9 cellular contexts compared by ENCODE assay signal in the genomic region with DNA sequence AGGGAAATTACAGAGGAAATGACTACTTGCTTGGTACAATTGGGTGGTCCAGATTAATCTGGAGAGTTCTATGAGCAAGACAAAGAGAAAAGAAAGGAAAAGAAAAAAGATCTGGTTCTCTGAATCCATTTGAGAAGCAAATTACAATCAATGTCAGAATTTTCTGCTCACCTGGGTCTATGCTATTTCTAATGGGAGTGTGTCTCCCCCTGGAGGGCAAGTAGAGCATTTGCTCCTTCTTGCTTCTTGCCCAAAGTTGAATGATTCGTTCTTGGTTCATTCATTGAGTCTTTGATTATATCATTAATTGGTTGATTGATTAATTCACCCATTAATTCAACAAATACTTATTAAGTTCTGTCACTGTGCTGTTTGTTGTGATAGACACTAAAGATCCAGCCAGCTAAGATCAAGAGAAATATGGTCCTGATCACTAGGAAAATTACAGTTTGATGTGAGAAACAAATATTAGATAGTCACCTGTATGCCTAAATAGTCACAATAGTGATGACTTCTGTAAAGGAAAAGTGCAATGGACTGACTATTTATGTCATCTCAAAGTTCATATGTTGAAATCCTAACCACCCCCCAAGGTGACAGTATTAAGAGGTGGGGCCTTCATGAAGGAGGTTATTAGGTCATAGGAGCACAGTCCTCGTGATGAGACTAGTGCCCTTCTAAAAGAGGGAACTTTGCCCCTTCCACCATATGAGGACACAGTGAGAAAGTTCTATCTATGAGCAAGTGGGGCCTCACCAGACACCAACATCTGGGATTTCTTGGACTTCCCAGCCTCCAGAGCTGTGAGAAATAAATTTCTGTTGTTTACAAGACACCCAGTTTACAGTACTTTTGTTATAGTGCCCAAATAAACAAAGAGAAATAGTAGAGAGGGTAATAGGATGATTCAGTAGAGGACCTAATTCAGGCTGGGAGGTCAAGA. TPM values are rescaled to one million over a fixed set of nuclear protein-coding genes. Genes with fewer than 3 reads are reported as not detected.
A peak's percentile ranks its signal among the peaks of the same experiment; 100 is the strongest.
DNase-seq lines count a peak whose midpoint lies in the region; ATAC-seq and TF ChIP-seq lines count a peak whose summit lies in the region.
"Had no signal": no experiment of that assay in that cellular context is flagged by ENCODE, and none has a peak within 500 bp of the region (broad histone marks: within the 10 kb centered on the region; RNA-seq: fewer than 3 reads in every experiment).

No MANE protein-coding gene starts in this region.

- intact Hi-C loops in right lobe of liver (cut with DNase I), result loop anchor here in 1 of 2 donors (10.0 kb wide), 1 partner anchor 81 kb away; no protein-coding TSS in a partner anchor

- no peak overlapping the region for H3K27ac Mint-ChIP-seq in type B pancreatic cell

- no peaks in the 10 kb centered on the region for H3K36me3 ChIP-seq in right lobe of liver

- no peak overlapping the region for H3K27ac ChIP-seq in right lobe of liver

- peak; percentile 78 to 88 (median 83) for ATAC-seq in right lobe of liver

- no peaks in the 10 kb centered on the region for H3K9me3 ChIP-seq in right lobe of liver

- no peaks in the 10 kb centered on the region for H3K4me1 ChIP-seq in right lobe of liver

- no peaks in the 10 kb centered on the region for H3K27me3 ChIP-seq in right lobe of liver

- peaks cover 2% of the 10 kb centered on the region for H3K27me3 Mint-ChIP-seq in type B pancreatic cell

- CTCF ChIA-PET in AG04449 (lab: Yijun Ruan, JAX) (interaction anchor here (0.6 to 6.2 kb wide), 34 partner anchors 8 to 513 kb away, joined by 3 to 77 read pairs (median 4); partner anchors contain the start of genes ASB8, PFKM and TMEM106C), GM10248 (lab: Yijun Ruan, JAX) (interaction anchor here (0.8 to 4.5 kb wide), 24 partner anchors 8 to 453 kb away, joined by 3 to 17 read pairs (median 4); partner anchors contain the start of genes ASB8, CCDC184 and VDR)

- no peak overlapping the region for H3K4me3 Mint-ChIP-seq in type B pancreatic cell

- POLR2A ChIA-PET in AG04449 (lab: Yijun Ruan, JAX) (no interaction called here), GM10248 (lab: Yijun Ruan, JAX) (no interaction called here)

- 8% methylated on average over 2 of the region's 2 CpGs for WGBS in right lobe of liver (ENCODE audit: insufficient coverage, low coverage, low lambda C conversion rate, missing lambda C conversion rate)

- H3K4me3 ChIP-seq in AG04449 (ENCODE audit: low read depth, low read length) (no peak overlapping the region), NB4 (ENCODE audit: low read depth, low read length) (no peak overlapping the region), choroid plexus epithelial cell (ENCODE audit: low read depth, low read length) (no peak overlapping the region), right lobe of liver (no peak overlapping the region)

- no peak for DNase-seq in AG04449 (ENCODE audit: low read depth, low spot score)
- DNase-seq in GM10248 (ENCODE audit: extremely low spot score), result peak; percentile 59
- DNase-seq in NB4 (ENCODE audit: low read depth), result peak; percentile 77
- peak in 4 of 5 donors; percentile 36 to 68 (median 48) for DNase-seq in T-helper 1 cell
- peak; percentile 81 for DNase-seq in choroid plexus epithelial cell (ENCODE audit: low read depth)
- DNase-seq in right lobe of liver, result no peak
- DNase-seq in type B pancreatic cell (ENCODE audit: extremely low spot score, unreplicated experiment), result no peak
- DNase-seq in mesenteric fat pad (ENCODE audit: low spot score), result no peak
- DNase-seq: left cardiac atrium had no signal

- TF ChIP-seq POLR2A in NB4 (IDR thresholded peaks at IDR 0.05; ENCODE audit: extremely low read depth, insufficient read length) (no peak), right lobe of liver (IDR thresholded peaks at IDR 0.05) (no peak)

- peak; percentile 78 for TF ChIP-seq CTCF in AG04449 (IDR thresholded peaks at IDR 0.05; ENCODE audit: insufficient read depth, low read length, missing control alignments)
- peak; percentile 87 for TF ChIP-seq CTCF in GM10248 (IDR thresholded peaks at IDR 0.05; ENCODE audit: control extremely low read depth, extremely low read depth, low read depth, missing control alignments)
- peak; percentile 96 for TF ChIP-seq CTCF in NB4 (IDR thresholded peaks at IDR 0.05; ENCODE audit: low read depth, low read length)
- TF ChIP-seq CTCF in choroid plexus epithelial cell (conservative IDR thresholded peaks at IDR 0.05; ENCODE audit: low read depth, low read length), result peak; percentile 92
- peak; percentile 91 to 97 (median 94) for TF ChIP-seq CTCF in right lobe of liver (IDR thresholded peaks at IDR 0.05)
- peak; percentile 99 for TF ChIP-seq CTCF in type B pancreatic cell (conservative IDR thresholded peaks at IDR 0.05)

- no peaks in the 10 kb centered on the region for H3K36me3 Mint-ChIP-seq in type B pancreatic cell

- H3K9me3 Mint-ChIP-seq in type B pancreatic cell, result no peaks in the 10 kb centered on the region

- no peaks in the 10 kb centered on the region for H3K4me1 Mint-ChIP-seq in type B pancreatic cell (ENCODE audit: unreplicated experiment)

RNA-seq across cellular contexts. Expression of gene ASB8, which starts 8.0 kb away (rescaled TPM):
- total RNA-seq in right lobe of liver, result 10 to 100 TPM; 17.7 to 29.3 (median 21.6) TPM
- 27.0 and 29.5 TPM in 2 replicates for total RNA-seq in type B pancreatic cell (ENCODE audit: low replicate concordance)
- total RNA-seq in mesenteric fat pad, result 41.8 TPM

RNA-seq across cellular contexts. Expression of gene CCDC184, which starts 18.1 kb away (rescaled TPM):
- under 1 TPM in 3 of 6 experiments, not detected in 3; 0.11 to 0.46 (median 0.23) TPM for total RNA-seq in right lobe of liver
- 0.98 and 2.4 TPM in 2 replicates for total RNA-seq in type B pancreatic cell (ENCODE audit: low replicate concordance)
- total RNA-seq in mesenteric fat pad, result 0.35 TPM

RNA-seq across cellular contexts. Expression of gene OR10AD1, which starts 37.7 kb away (rescaled TPM):
- total RNA-seq in right lobe of liver, result not detected
- total RNA-seq in type B pancreatic cell (ENCODE audit: low replicate concordance), result not detected in 2 replicates
- total RNA-seq in mesenteric fat pad, result not detected
- total RNA-seq: left cardiac atrium had no signal

RNA-seq across cellular contexts. Expression of gene PFKM, which starts 46.2 kb away (rescaled TPM):
- total RNA-seq in right lobe of liver (1 to 10 TPM; 4.6 to 8.9 (median 7.8) TPM), type B pancreatic cell (ENCODE audit: low replicate concordance) (99.0 and 119 TPM in 2 replicates), mesenteric fat pad (27.5 TPM)

RNA-seq across cellular contexts. Expression of gene SENP1, which starts 59.5 kb away (rescaled TPM):
- 1 to 10 TPM; 3.6 to 6.5 (median 5.1) TPM for total RNA-seq in right lobe of liver
- 25.0 and 32.0 TPM in 2 replicates for total RNA-seq in type B pancreatic cell (ENCODE audit: low replicate concordance)
- 14.5 TPM for total RNA-seq in mesenteric fat pad

Comparison
In these comparisons a context has a peak if more than half of its experiments do, and no peak if none do; other contexts are left out.
1. DNase-seq: peak in GM10248 (single experiment), NB4 (single experiment), T-helper 1 cell (4 of 5) and choroid plexus epithelial cell (single experiment); none in AG04449 (single experiment), right lobe of liver (0 of 3), type B pancreatic cell (single experiment) and mesenteric fat pad (single experiment).
2. Peak in every context shown above with its lines, with median percentiles within 50 percentile points of each other: CTCF ChIP-seq.